In genomic region chr10:11270858-11271179, GRCh38 we compare ENCODE assay signal across 15 cellular contexts.
DNase-seq lines count a peak whose midpoint lies in the region; ATAC-seq and TF ChIP-seq lines count a peak whose summit lies in the region.
"Had no signal": no experiment of that assay in that cellular context is flagged by ENCODE, and none has a peak within 500 bp of the region (broad histone marks: within the 10 kb centered on the region; RNA-seq: fewer than 3 reads in every experiment).

No MANE protein-coding gene starts in this region.

- H3K4me1 ChIP-seq in MM.1S (ENCODE audit: low read length) (peaks cover 39% of the 10 kb centered on the region), adrenal gland (replicated peaks in 1 of 2) (no peaks in the 10 kb centered on the region)
- H3K4me1 ChIP-seq: colonic mucosa, parathyroid adenoma had no signal

- peak; percentile 45 for TF ChIP-seq CTCF in activated CD8-positive, alpha-beta T cell treated with anti-CD3 and anti-CD28 coated beads for 36 hours (IDR thresholded peaks at IDR 0.05)
- TF ChIP-seq CTCF in MM.1S (IDR thresholded peaks at IDR 0.05; ENCODE audit: low read length) (no peak), adrenal gland (IDR thresholded peaks at IDR 0.05) (peak in 1 of 6 experiments; percentile 36)

- H3K9me3 ChIP-seq in MM.1S (replicated peaks; ENCODE audit: insufficient read depth, low read length) (no peaks in the 10 kb centered on the region), adrenal gland (replicated peaks in 1 of 3) (no peaks in the 10 kb centered on the region)
- H3K9me3 ChIP-seq: colonic mucosa, stomach had no signal

- CTCF ChIA-PET in activated CD8-positive, alpha-beta T cell treated with anti-CD3 and anti-CD28 coated beads for 36 hours (lab: Charles Lee): interaction anchor here (0.8 to 4.0 kb wide), 26 partner anchors 9 to 208 kb away, joined by 3 to 19 read pairs (median 4); no protein-coding TSS in a partner anchor
- CTCF ChIA-PET in activated CD8-positive, alpha-beta T cell treated with anti-CD3 and anti-CD28 coated beads, Interleukin-2, amount 10 ng/mL, durations not matched to agents 7 days and 5 days (lab: Charles Lee): interaction anchor here (0.7 to 3.3 kb wide), 15 partner anchors 9 to 257 kb away, joined by 3 to 14 read pairs (median 5); no protein-coding TSS in a partner anchor

- H4K20me1 ChIP-seq in MM.1S (ENCODE audit: insufficient read depth, low read length): 0 out of 2 replicates have a peak, but pooled peaks cover 3% of the 10 kb centered on the region

- H3K79me2 ChIP-seq in MM.1S (ENCODE audit: low read length): peaks cover 100% of the 10 kb centered on the region
- H3K79me2 ChIP-seq: parathyroid adenoma had no signal

- H3K27me3 ChIP-seq in MM.1S (replicated peaks; ENCODE audit: insufficient read depth, low read length) (no peaks in the 10 kb centered on the region), adrenal gland (no peaks in the 10 kb centered on the region)
- H3K27me3 ChIP-seq: colonic mucosa, stomach had no signal

- no peak overlapping the region for H2AFZ ChIP-seq in MM.1S (ENCODE audit: low read length)
- H2AFZ ChIP-seq: parathyroid adenoma had no signal

- no peak for DNase-seq in activated CD8-positive, alpha-beta T cell treated with anti-CD3 and anti-CD28 coated beads for 36 hours
- no peak for DNase-seq in activated CD8-positive, alpha-beta T cell treated with anti-CD3 and anti-CD28 coated beads, Interleukin-2, amount 10 ng/mL, durations not matched to agents 7 days and 5 days
- DNase-seq in MM.1S (no peak), adrenal gland (no peak)
- no peak for DNase-seq in central memory CD8-positive, alpha-beta T cell (ENCODE audit: low spot score in 2 of 2)
- DNase-seq: NCI-H1694 treated with DMSO at 0.1 percent for 48 hours, NCI-H510A treated with DMSO at 0.1 percent for 48 hours had no signal

- intact Hi-C loops in activated CD8-positive, alpha-beta T cell treated with anti-CD3 and anti-CD28 coated beads for 36 hours (cut with micrococcal nuclease): loop anchor here (2.0 kb wide), 3 partner anchors 44 to 158 kb away; no protein-coding TSS in a partner anchor
- intact Hi-C loops in adrenal gland (cut with DNase I): no loop called here

- no peak for TF ChIP-seq POLR2A in adrenal gland (IDR thresholded peaks at IDR 0.05)

- H3K4me3 Mint-ChIP-seq in activated CD8-positive, alpha-beta T cell treated with anti-CD3 and anti-CD28 coated beads for 36 hours: no peak overlapping the region
- no peak overlapping the region for H3K4me3 Mint-ChIP-seq in activated CD8-positive, alpha-beta T cell treated with anti-CD3 and anti-CD28 coated beads, Interleukin-2, amount 10 ng/mL, durations not matched to agents 7 days and 5 days
- no peak overlapping the region for H3K4me3 Mint-ChIP-seq in central memory CD8-positive, alpha-beta T cell
- H3K4me3 Mint-ChIP-seq in stimulated activated memory B cell treated with anti-CD40 and anti-IgM and Interleukin-4, amounts not matched to agents 10 μg/mL and 1 μg/mL and 100 μg/mL, for 72 hours: no peak overlapping the region
- H3K4me3 Mint-ChIP-seq: mesothelial cell of epicardium had no signal

- no peaks in the 10 kb centered on the region for H3K9me2 ChIP-seq in MM.1S (replicated peaks; ENCODE audit: insufficient read depth, low read length)

- no peak overlapping the region for H3K4me2 ChIP-seq in MM.1S (ENCODE audit: low read depth, low read length)

- H3K27me3 Mint-ChIP-seq in activated CD8-positive, alpha-beta T cell treated with anti-CD3 and anti-CD28 coated beads for 36 hours: no peaks in the 10 kb centered on the region
- no peaks in the 10 kb centered on the region for H3K27me3 Mint-ChIP-seq in activated CD8-positive, alpha-beta T cell treated with anti-CD3 and anti-CD28 coated beads, Interleukin-2, amount 10 ng/mL, durations not matched to agents 7 days and 5 days (ENCODE audit: low read depth)
- no peaks in the 10 kb centered on the region for H3K27me3 Mint-ChIP-seq in central memory CD8-positive, alpha-beta T cell
- H3K27me3 Mint-ChIP-seq in stimulated activated memory B cell treated with anti-CD40 and anti-IgM and Interleukin-4, amounts not matched to agents 10 μg/mL and 1 μg/mL and 100 μg/mL, for 72 hours: no peaks in the 10 kb centered on the region

- no peaks in the 10 kb centered on the region for H3K9me3 Mint-ChIP-seq in activated CD8-positive, alpha-beta T cell treated with anti-CD3 and anti-CD28 coated beads for 36 hours
- no peaks in the 10 kb centered on the region for H3K9me3 Mint-ChIP-seq in activated CD8-positive, alpha-beta T cell treated with anti-CD3 and anti-CD28 coated beads, Interleukin-2, amount 10 ng/mL, durations not matched to agents 7 days and 5 days (ENCODE audit: insufficient read depth)
- H3K9me3 Mint-ChIP-seq in central memory CD8-positive, alpha-beta T cell: no peaks in the 10 kb centered on the region
- H3K9me3 Mint-ChIP-seq in stimulated activated memory B cell treated with anti-CD40 and anti-IgM and Interleukin-4, amounts not matched to agents 10 μg/mL and 1 μg/mL and 100 μg/mL, for 72 hours: no peaks in the 10 kb centered on the region
- H3K9me3 Mint-ChIP-seq: mesothelial cell of epicardium had no signal

- peaks cover 88% of the 10 kb centered on the region for H3K36me3 Mint-ChIP-seq in activated CD8-positive, alpha-beta T cell treated with anti-CD3 and anti-CD28 coated beads for 36 hours (ENCODE audit: low read depth)
- H3K36me3 Mint-ChIP-seq in activated CD8-positive, alpha-beta T cell treated with anti-CD3 and anti-CD28 coated beads, Interleukin-2, amount 10 ng/mL, durations not matched to agents 7 days and 5 days (ENCODE audit: low read depth): peaks cover 88% of the 10 kb centered on the region
- peaks cover 88% of the 10 kb centered on the region for H3K36me3 Mint-ChIP-seq in central memory CD8-positive, alpha-beta T cell (ENCODE audit: insufficient read depth)
- peaks cover 81% of the 10 kb centered on the region for H3K36me3 Mint-ChIP-seq in stimulated activated memory B cell treated with anti-CD40 and anti-IgM and Interleukin-4, amounts not matched to agents 10 μg/mL and 1 μg/mL and 100 μg/mL, for 72 hours
- H3K36me3 Mint-ChIP-seq: mesothelial cell of epicardium had no signal

- no peak for ATAC-seq in activated CD8-positive, alpha-beta T cell treated with anti-CD3 and anti-CD28 coated beads for 36 hours
- ATAC-seq in activated CD8-positive, alpha-beta T cell treated with anti-CD3 and anti-CD28 coated beads, Interleukin-2, amount 10 ng/mL, durations not matched to agents 7 days and 5 days: no peak
- no peak for ATAC-seq in central memory CD8-positive, alpha-beta T cell (replicated peaks; ENCODE audit: extremely low read depth, poor library complexity, severe bottlenecking)
- ATAC-seq in stimulated activated memory B cell treated with anti-CD40 and anti-IgM and Interleukin-4, amounts not matched to agents 10 μg/mL and 1 μg/mL and 100 μg/mL, for 72 hours: no peak
- ATAC-seq in GM21390 (IDR thresholded peaks at IDR 0.05; ENCODE audit: unreplicated experiment) (no peak), HG03432 (IDR thresholded peaks at IDR 0.05; ENCODE audit: unreplicated experiment) (no peak)

- 30 to 41% (median 38%) methylated on average over 7 of the region's 7 CpGs for WGBS in adrenal gland, 4 donors

- peak overlapping the region; percentile 82 for H3K27ac Mint-ChIP-seq in activated CD8-positive, alpha-beta T cell treated with anti-CD3 and anti-CD28 coated beads for 36 hours
- no peak overlapping the region for H3K27ac Mint-ChIP-seq in activated CD8-positive, alpha-beta T cell treated with anti-CD3 and anti-CD28 coated beads, Interleukin-2, amount 10 ng/mL, durations not matched to agents 7 days and 5 days
- peak overlapping the region; percentile 68 for H3K27ac Mint-ChIP-seq in central memory CD8-positive, alpha-beta T cell (ENCODE audit: low read depth)
- H3K27ac Mint-ChIP-seq in stimulated activated memory B cell treated with anti-CD40 and anti-IgM and Interleukin-4, amounts not matched to agents 10 μg/mL and 1 μg/mL and 100 μg/mL, for 72 hours: peak overlapping the region; percentile 97
- H3K27ac Mint-ChIP-seq: mesothelial cell of epicardium had no signal

- peak overlapping the region; percentile 65; the same call in 1 of the 2 replicates for H3K27ac ChIP-seq in MM.1S (ENCODE audit: low read length)
- H3K27ac ChIP-seq in adrenal gland: no peak overlapping the region
- H3K27ac ChIP-seq: colonic mucosa, parathyroid adenoma, skin epidermis, stomach had no signal

- H3K4me3 ChIP-seq in MM.1S (ENCODE audit: low read length) (no peak overlapping the region), adrenal gland (no peak overlapping the region)
- H3K4me3 ChIP-seq: colonic mucosa, skin epidermis, stomach had no signal

- H3K36me3 ChIP-seq in MM.1S (replicated peaks; ENCODE audit: insufficient read depth, low read length): peaks cover 38% of the 10 kb centered on the region
- no peaks in the 10 kb centered on the region for H3K36me3 ChIP-seq in adrenal gland (replicated peaks in 1 of 2)
- H3K36me3 ChIP-seq: colonic mucosa had no signal

- POLR2A ChIA-PET in activated CD8-positive, alpha-beta T cell treated with anti-CD3 and anti-CD28 coated beads for 36 hours (lab: Charles Lee): interaction anchor here (1.0 to 2.2 kb wide), 8 partner anchors 10 to 105 kb away, joined by 3 to 7 read pairs (median 4); no protein-coding TSS in a partner anchor
- POLR2A ChIA-PET in activated CD8-positive, alpha-beta T cell treated with anti-CD3 and anti-CD28 coated beads, Interleukin-2, amount 10 ng/mL, durations not matched to agents 7 days and 5 days (lab: Charles Lee): interaction anchor here (1.3 kb wide), 1 partner anchor 160 kb away, joined by 3 read pairs; no protein-coding TSS in a partner anchor

- H3K9ac ChIP-seq in MM.1S (ENCODE audit: low read length): no peak overlapping the region
- H3K9ac ChIP-seq: parathyroid adenoma had no signal

- peaks cover 81% of the 10 kb centered on the region for H3K4me1 Mint-ChIP-seq in activated CD8-positive, alpha-beta T cell treated with anti-CD3 and anti-CD28 coated beads for 36 hours (ENCODE audit: low read depth)
- H3K4me1 Mint-ChIP-seq in activated CD8-positive, alpha-beta T cell treated with anti-CD3 and anti-CD28 coated beads, Interleukin-2, amount 10 ng/mL, durations not matched to agents 7 days and 5 days (ENCODE audit: low read depth): peaks cover 35% of the 10 kb centered on the region
- H3K4me1 Mint-ChIP-seq in central memory CD8-positive, alpha-beta T cell: peaks cover 50% of the 10 kb centered on the region
- H3K4me1 Mint-ChIP-seq in stimulated activated memory B cell treated with anti-CD40 and anti-IgM and Interleukin-4, amounts not matched to agents 10 μg/mL and 1 μg/mL and 100 μg/mL, for 72 hours: peaks cover 88% of the 10 kb centered on the region

- peaks cover 60% of the 10 kb centered on the region for H3F3A ChIP-seq in MM.1S (ENCODE audit: insufficient read depth, low read length)
